10 cellular contexts compared by ENCODE assay signal in the genomic region with DNA sequence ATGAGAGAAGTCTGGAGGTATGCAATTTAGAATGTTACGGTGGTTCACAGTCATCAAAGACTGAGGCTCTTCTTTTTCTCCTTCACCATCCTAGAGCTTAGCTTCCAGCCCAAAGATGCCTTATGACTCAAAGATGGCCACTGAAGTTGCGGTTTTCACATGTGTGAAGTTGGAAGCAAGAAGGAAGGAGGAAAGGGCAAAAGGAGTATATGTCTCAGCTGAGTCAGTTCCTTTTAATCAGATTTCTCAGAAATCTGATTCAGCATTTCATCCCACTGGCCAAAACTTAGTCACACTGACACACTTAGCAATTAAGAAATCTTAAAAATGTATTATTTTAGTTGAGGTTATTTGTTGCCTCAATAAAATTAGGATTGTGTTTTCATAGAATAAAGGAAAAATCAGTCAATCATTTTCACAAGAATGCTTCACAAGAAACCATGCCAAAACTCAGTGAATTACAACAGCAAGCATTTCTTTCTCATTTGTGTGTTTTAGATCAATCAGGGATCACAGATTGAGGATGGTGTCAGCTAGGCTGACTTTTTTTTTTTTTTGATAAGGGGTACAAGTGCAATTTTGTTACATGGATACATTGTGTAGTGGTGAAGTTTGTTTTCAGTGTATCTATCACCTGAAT.
A peak's percentile ranks its signal among the peaks of the same experiment; 100 is the strongest.
DNase-seq lines count a peak whose midpoint lies in the region; ATAC-seq and TF ChIP-seq lines count a peak whose summit lies in the region.
"Had no signal": no experiment of that assay in that cellular context is flagged by ENCODE, and none has a peak within 500 bp of the region (broad histone marks: within the 10 kb centered on the region; RNA-seq: fewer than 3 reads in every experiment).

No MANE protein-coding gene starts in this region.

- intact Hi-C loops in left lung (cut with DNase I) = no loop called here

- no peak overlapping the region for H3K4me3 ChIP-seq in left lung

- peak; percentile 56 for ATAC-seq in activated T-helper 17 cell treated with anti-CD3 and anti-CD28 coated beads, Interleukin-2, amount 50 U/mL, for 72 hours (replicated peaks)
- peak; percentile 76 for ATAC-seq in left lung
- ATAC-seq in GM21717 (IDR thresholded peaks at IDR 0.05; ENCODE audit: unreplicated experiment) = no peak

- no peak for TF ChIP-seq CTCF in left lung (IDR thresholded peaks at IDR 0.05)

- H3K9me3 Mint-ChIP-seq in activated T-helper 17 cell treated with anti-CD3 and anti-CD28 coated beads, Interleukin-2, amount 50 U/mL, for 72 hours = peaks cover 6% of the 10 kb centered on the region

- H3K27me3 Mint-ChIP-seq in activated T-helper 17 cell treated with anti-CD3 and anti-CD28 coated beads, Interleukin-2, amount 50 U/mL, for 72 hours = no peaks in the 10 kb centered on the region

- no peaks in the 10 kb centered on the region for H3K36me3 ChIP-seq in left lung

- H3K4me3 Mint-ChIP-seq in activated T-helper 17 cell treated with anti-CD3 and anti-CD28 coated beads, Interleukin-2, amount 50 U/mL, for 72 hours = peak overlapping the region; percentile 49

- no peaks in the 10 kb centered on the region for H3K36me3 Mint-ChIP-seq in activated T-helper 17 cell treated with anti-CD3 and anti-CD28 coated beads, Interleukin-2, amount 50 U/mL, for 72 hours (ENCODE audit: low read depth)

- DNase-seq in CD1c-positive myeloid dendritic cell (ENCODE audit: extremely low spot score) (peak; percentile 53), HS-5 (ENCODE audit: low read depth) (peak; percentile 93), left lung (no peak), UCSD-AML1 (lab: John Stamatoyannopoulos, UW; ENCODE audit: unreplicated experiment) (no peak), cortex of kidney (lab: John Stamatoyannopoulos, UW) (no peak), NCI-H82 (lab: John Stamatoyannopoulos, UW) (no peak)
- DNase-seq: H7, head of caudate nucleus had no signal

- no peak overlapping the region for H3K27ac ChIP-seq in left lung

- peak overlapping the region; percentile 49 for H3K27ac Mint-ChIP-seq in activated T-helper 17 cell treated with anti-CD3 and anti-CD28 coated beads, Interleukin-2, amount 50 U/mL, for 72 hours

- no peaks in the 10 kb centered on the region for H3K4me1 ChIP-seq in left lung

- no peaks in the 10 kb centered on the region for H3K27me3 ChIP-seq in left lung

- H3K9me3 ChIP-seq in left lung = peaks cover 0 to 2% of the 10 kb centered on the region in 2 donors

- H3K4me1 Mint-ChIP-seq in activated T-helper 17 cell treated with anti-CD3 and anti-CD28 coated beads, Interleukin-2, amount 50 U/mL, for 72 hours = peaks cover 30% of the 10 kb centered on the region

Comparison
In these comparisons a context has a peak if more than half of its experiments do, and no peak if none do; other contexts are left out.
1. DNase-seq: peak in CD1c-positive myeloid dendritic cell (single experiment) and HS-5 (single experiment); none in left lung (0 of 2), UCSD-AML1 (single experiment), cortex of kidney (single experiment) and NCI-H82 (single experiment).